ENCODE assay signal across 8 cellular contexts in the genomic region with DNA sequence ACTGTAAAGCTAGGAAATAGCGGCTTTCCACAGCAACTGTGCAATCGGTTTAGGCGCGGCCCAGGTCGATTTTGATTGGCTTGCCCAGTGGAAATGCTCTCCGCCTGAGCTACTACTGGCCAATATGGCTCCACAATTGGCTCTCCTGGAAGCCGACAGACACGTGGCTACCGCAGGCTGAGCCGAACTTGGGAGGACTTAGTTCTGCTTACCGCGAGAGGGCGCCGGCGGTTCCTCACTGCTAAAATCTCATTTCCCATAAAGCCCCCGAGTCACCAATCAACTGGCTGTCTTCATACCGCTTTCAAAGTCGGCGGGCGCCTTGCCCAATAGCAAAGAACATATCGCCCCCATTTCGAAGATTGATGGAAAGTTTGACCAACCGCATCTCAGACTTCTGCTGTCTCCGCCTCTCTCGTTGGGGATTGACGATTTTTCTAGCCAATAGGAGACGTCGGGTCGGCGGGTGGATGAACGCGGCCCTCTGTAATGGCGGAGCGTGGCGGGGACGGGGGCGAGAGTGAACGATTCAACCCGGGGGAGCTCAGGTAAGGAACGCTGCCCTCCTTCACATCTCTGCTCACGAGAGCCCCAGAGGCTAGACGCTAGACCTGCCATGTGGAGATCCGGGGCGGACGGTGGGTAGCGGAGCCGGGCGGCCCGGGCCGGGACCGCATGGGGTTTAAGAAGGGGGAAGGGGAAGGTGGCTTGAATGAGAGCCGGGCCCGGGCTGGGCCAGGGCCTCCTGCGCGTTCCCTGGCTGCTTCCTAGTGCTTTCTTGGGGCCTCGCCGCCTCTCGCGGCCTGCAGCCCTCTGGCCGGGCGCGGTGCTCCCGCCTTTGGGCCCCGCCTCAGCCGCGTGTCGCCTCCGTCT. TPM values are rescaled to one million over a fixed set of nuclear protein-coding genes. Genes with fewer than 3 reads are reported as not detected.
DNase-seq lines count a peak whose midpoint lies in the region; ATAC-seq, FAIRE-seq and TF ChIP-seq lines count a peak whose summit lies in the region.

A gene (plus strand): TSS at position 473 of the 873 bp plus-strand sequence. CDS start 17 bp downstream, at position 490.

- H3K4me1 ChIP-seq in endodermal cell (ENCODE audit: control insufficient read depth, insufficient read depth, low read length), result peaks cover 2% of the 10 kb centered on the region

- H3K27ac ChIP-seq in endodermal cell (ENCODE audit: low read depth, low read length), result peak within 1 kb of the TSS; percentile 87

- H3K4me3 Mint-ChIP-seq in activated CD8-positive, alpha-beta memory T cell treated with anti-CD3 and anti-CD28 coated beads, Interleukin-2, amount 10 ng/mL, durations not matched to agents 7 days and 5 days, result peak within 1 kb of the TSS; percentile 97
- peak within 1 kb of the TSS; percentile 99 for H3K4me3 Mint-ChIP-seq in endodermal cell

- peak; percentile 96 for ATAC-seq in GM21360 (IDR thresholded peaks at IDR 0.05; ENCODE audit: unreplicated experiment)
- peak; percentile 94 for ATAC-seq in activated CD8-positive, alpha-beta memory T cell treated with anti-CD3 and anti-CD28 coated beads, Interleukin-2, amount 10 ng/mL, durations not matched to agents 7 days and 5 days

- H3K9ac ChIP-seq in endodermal cell (ENCODE audit: extremely low read depth, low read length, poor library complexity, severe bottlenecking), result peak within 1 kb of the TSS; percentile 99

- H3K4me1 Mint-ChIP-seq in activated CD8-positive, alpha-beta memory T cell treated with anti-CD3 and anti-CD28 coated beads, Interleukin-2, amount 10 ng/mL, durations not matched to agents 7 days and 5 days, result peaks cover 36% of the 10 kb centered on the region
- peaks cover 24% of the 10 kb centered on the region for H3K4me1 Mint-ChIP-seq in endodermal cell

- 0 to 2% methylated on average over 32 to 68 of the region's 68 CpGs for WGBS in endodermal cell (ENCODE audit: insufficient coverage in 1 of 2, insufficient read length in 1 of 2), 2 experiments

- peaks cover 3% of the 10 kb centered on the region for H3K27me3 Mint-ChIP-seq in activated CD8-positive, alpha-beta memory T cell treated with anti-CD3 and anti-CD28 coated beads, Interleukin-2, amount 10 ng/mL, durations not matched to agents 7 days and 5 days
- H3K27me3 Mint-ChIP-seq in endodermal cell (ENCODE audit: insufficient read depth), result peaks cover 5% of the 10 kb centered on the region

- peak; percentile 93 for FAIRE-seq in HTR-8/SVneo (lab: Jason Lieb, UNC)

- peak within 1 kb of the TSS; percentile 88 for H3K4me3 ChIP-seq in endodermal cell (ENCODE audit: low read length)

- peaks cover 11% of the 10 kb centered on the region for H3K27me3 ChIP-seq in endodermal cell (ENCODE audit: control insufficient read depth, insufficient read depth, low read length, poor library complexity, severe bottlenecking)

- peak within 1 kb of the TSS; percentile 99 for H3K27ac Mint-ChIP-seq in activated CD8-positive, alpha-beta memory T cell treated with anti-CD3 and anti-CD28 coated beads, Interleukin-2, amount 10 ng/mL, durations not matched to agents 7 days and 5 days
- peak within 1 kb of the TSS; percentile 100 for H3K27ac Mint-ChIP-seq in endodermal cell

- DNase-seq in COR-L47 (lab: John Stamatoyannopoulos, UW), result peak; percentile 99
- peak; percentile 96 for DNase-seq in HTR-8/SVneo (ENCODE audit: insufficient read length, low spot score)
- peak; percentile 97 for DNase-seq in NOMO-1 treated with dmso at 0.1 percent for 144 hours (lab: John Stamatoyannopoulos, UW; ENCODE audit: unreplicated experiment)
- DNase-seq in activated CD8-positive, alpha-beta memory T cell treated with anti-CD3 and anti-CD28 coated beads, Interleukin-2, amount 10 ng/mL, durations not matched to agents 7 days and 5 days, result peak; percentile 99
- DNase-seq in endodermal cell, result peak; percentile 99
- peak; percentile 98 for DNase-seq in mesenteric fat pad (ENCODE audit: low spot score)
- DNase-seq in stimulated activated CD8-positive, alpha-beta memory T cell treated with anti-CD3 and anti-CD28 coated beads, Interleukin-15, amount 100 ng/mL, for 4 hours (ENCODE audit: low read depth in 2 of 2), result peak; percentile 94 to 97

- peaks cover 19% of the 10 kb centered on the region for H3K36me3 Mint-ChIP-seq in activated CD8-positive, alpha-beta memory T cell treated with anti-CD3 and anti-CD28 coated beads, Interleukin-2, amount 10 ng/mL, durations not matched to agents 7 days and 5 days
- no peaks in the 10 kb centered on the region for H3K36me3 Mint-ChIP-seq in endodermal cell (ENCODE audit: low read depth)

- no peaks in the 10 kb centered on the region for H3K9me3 Mint-ChIP-seq in activated CD8-positive, alpha-beta memory T cell treated with anti-CD3 and anti-CD28 coated beads, Interleukin-2, amount 10 ng/mL, durations not matched to agents 7 days and 5 days (ENCODE audit: low read depth)
- H3K9me3 Mint-ChIP-seq in endodermal cell, result no peaks in the 10 kb centered on the region

- H3K36me3 ChIP-seq in endodermal cell (ENCODE audit: control insufficient read depth, insufficient read depth, low read length), result no peaks in the 10 kb centered on the region

- TF ChIP-seq CTCF in endodermal cell (conservative IDR thresholded peaks at IDR 0.05), result peak; percentile 81

- CTCF ChIA-PET in activated CD8-positive, alpha-beta memory T cell treated with anti-CD3 and anti-CD28 coated beads, Interleukin-2, amount 10 ng/mL, durations not matched to agents 7 days and 5 days (lab: Charles Lee), result interaction anchor here (0.7 to 2.0 kb wide), 7 partner anchors 10 to 742 kb away, joined by 3 to 12 read pairs (median 3); no protein-coding TSS in a partner anchor

- no peaks in the 10 kb centered on the region for H3K9me3 ChIP-seq in endodermal cell (ENCODE audit: control insufficient read depth, low read length)

RNA-seq across cellular contexts. Expression of the gene that starts here (rescaled TPM):
- total RNA-seq in activated CD8-positive, alpha-beta memory T cell treated with anti-CD3 and anti-CD28 coated beads, Interleukin-2, amount 10 ng/mL, durations not matched to agents 7 days and 5 days, result 100 to 1,000 TPM; 103 to 104 TPM
- total RNA-seq in endodermal cell (100 to 1,000 TPM; 108 to 144 TPM), mesenteric fat pad (55.0 TPM)
- polyA plus RNA-seq in endodermal cell (2013, experiment 1 of 2), result 133 TPM
- 117 TPM for polyA plus RNA-seq in endodermal cell (2013, experiment 2 of 2)

Comparison
In these comparisons a context has a peak if more than half of its experiments do, and no peak if none do; other contexts are left out.
1. Peak in every context shown above with its lines: DNase-seq, ATAC-seq, H3K4me3 ChIP-seq and H3K27ac ChIP-seq.